ENCODE assay signal across 15 cellular contexts in the genomic region with DNA sequence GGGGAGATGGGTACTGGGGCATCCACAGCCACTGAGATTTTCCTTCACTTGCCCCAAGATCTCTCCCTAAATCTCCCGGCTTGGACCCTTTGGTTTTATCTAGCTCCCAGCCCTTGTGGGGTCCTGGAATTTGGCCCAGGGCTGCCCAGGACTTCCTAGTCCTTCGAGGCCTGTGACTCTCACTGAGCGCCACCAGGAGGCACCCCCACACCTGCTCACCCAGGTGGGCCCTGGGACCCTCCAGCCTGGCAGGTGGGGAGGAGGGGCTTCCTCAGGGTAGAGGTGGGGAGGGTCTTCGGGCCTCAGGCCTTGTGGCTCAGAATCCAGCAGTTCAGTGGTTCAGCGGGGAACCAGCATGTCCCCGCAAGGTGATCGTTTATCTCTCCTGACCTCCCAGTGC. TPM values are rescaled to one million over a fixed set of nuclear protein-coding genes. Genes with fewer than 3 reads are reported as not detected.
A peak's percentile ranks its signal among the peaks of the same experiment; 100 is the strongest.
DNase-seq lines count a peak whose midpoint lies in the region; ATAC-seq, FAIRE-seq and TF ChIP-seq lines count a peak whose summit lies in the region.
"Had no signal": no experiment of that assay in that cellular context is flagged by ENCODE, and none has a peak within 500 bp of the region (broad histone marks: within the 10 kb centered on the region; RNA-seq: fewer than 3 reads in every experiment).

No MANE protein-coding gene starts in this region.

- H4K20me1 ChIP-seq in HCT116 (ENCODE audit: insufficient read depth) (no peaks in the 10 kb centered on the region), H1 (replicated peaks in 1 of 2; ENCODE audit: control insufficient read depth in 1 of 2, insufficient read depth in 2 of 2, low read length in 2 of 2) (peaks cover 0 to 2% of the 10 kb centered on the region in 2 experiments)

- no peaks in the 10 kb centered on the region for H3K9me3 Mint-ChIP-seq in activated T-helper 17 cell treated with anti-CD3 and anti-CD28 coated beads, Interleukin-2, amount 50 U/mL, for 72 hours

- CTCF ChIA-PET in HCT116 (lab: Charles Lee) (no interaction called here), H1 (lab: Charles Lee; ENCODE audit: partially characterized antibody) (interaction anchor here (0.6 to 10.8 kb wide), 14 partner anchors 8 to 174 kb away, joined by 3 to 176 read pairs (median 4); partner anchors contain the start of genes CHRND and PRSS56)

- H3K4me2 ChIP-seq in HCT116 (ENCODE audit: low read length): no peak overlapping the region
- no peak overlapping the region for H3K4me2 ChIP-seq in H1 (ENCODE audit: insufficient read depth in 1 of 2, low read depth in 2 of 2, low read length in 2 of 2)

- no peak overlapping the region for H3K4ac ChIP-seq in H1 (replicated peaks; ENCODE audit: insufficient read length, low read depth, low read length)

- TF ChIP-seq CTCF in GM12875 (IDR thresholded peaks at IDR 0.05; ENCODE audit: borderline replicate concordance, insufficient read depth, low read depth, low read length) (0 out of 2 replicates have a peak, but pooled peaks have one; percentile 3), HCT116 (IDR thresholded peaks at IDR 0.05 in 2 of 3, conservative IDR thresholded peaks at IDR 0.05 in 1 of 3; ENCODE audit: borderline replicate concordance in 1 of 3, insufficient read depth in 1 of 3, low read depth in 2 of 3, low read length in 2 of 3) (peak in 2 of 3 experiments; percentile 12 to 20; a peak in 1 of 6 replicates), H1 (IDR thresholded peaks at IDR 0.05; ENCODE audit: control extremely low read depth in 1 of 3, insufficient read depth in 1 of 3, low read depth in 1 of 3, low read length in 3 of 3) (peak in 2 of 3 experiments; percentile 57 to 58; a peak in 3 of 4 replicates), prostate gland (IDR thresholded peaks at IDR 0.05) (no peak)

- H3K9me3 ChIP-seq in HCT116 (ENCODE audit: control insufficient read depth in 1 of 2, insufficient read depth in 1 of 2, low read depth in 1 of 2, low read length in 2 of 2) (no peaks in the 10 kb centered on the region), H1 (ENCODE audit: insufficient read depth in 2 of 2, low read depth in 1 of 2, low read length in 1 of 2) (no peaks in the 10 kb centered on the region), prostate gland (no peaks in the 10 kb centered on the region)
- H3K9me3 ChIP-seq: BE2C had no signal

- no peak overlapping the region for H3K4me3 ChIP-seq in GM12875 (ENCODE audit: low read depth, low read length)
- H3K4me3 ChIP-seq in HCT116 (replicated peaks in 1 of 2; ENCODE audit: low read depth in 1 of 2, low read length in 2 of 2): no peak overlapping the region
- H3K4me3 ChIP-seq in H1 (ENCODE audit: extremely low read depth in 1 of 4, insufficient read depth in 2 of 4, low read depth in 3 of 4, low read length in 4 of 4): no peak overlapping the region
- no peak overlapping the region for H3K4me3 ChIP-seq in prostate gland

- H2BK15ac ChIP-seq in H1 (ENCODE audit: low read length): 0 out of 2 replicates have a peak overlapping the region, but pooled peaks have one; percentile 72

- H3K4me1 ChIP-seq in HCT116 (ENCODE audit: control insufficient read depth in 1 of 2, insufficient read depth in 2 of 2, low read length in 2 of 2): no peaks in the 10 kb centered on the region
- H3K4me1 ChIP-seq in H1 (replicated peaks in 1 of 4; ENCODE audit: control insufficient read depth in 3 of 4, insufficient read depth in 4 of 4, low read length in 3 of 4): peaks cover 0 to 19% (median 12%) of the 10 kb centered on the region in 4 experiments; a peak in 6 of 7 replicates
- H3K4me1 ChIP-seq in prostate gland (replicated peaks): no peaks in the 10 kb centered on the region

- POLR2A ChIA-PET in HCT116 (lab: Charles Lee) (no interaction called here), H1 (lab: Charles Lee; ENCODE audit: partially characterized antibody) (interaction anchor here (0.9 to 1.7 kb wide), 4 partner anchors 12 to 42 kb away, joined by 3 to 5 read pairs (median 3); partner anchors contain the start of genes EIF4E2, PRSS56 and TIGD1)

- TF ChIP-seq RAD21 in HCT116 (IDR thresholded peaks at IDR 0.05; ENCODE audit: low read depth) (no peak), H1 (IDR thresholded peaks at IDR 0.05 in 1 of 2, conservative IDR thresholded peaks at IDR 0.05 in 1 of 2; ENCODE audit: low read depth in 2 of 2, low read length in 2 of 2) (peak; percentile 33 to 63)

- H4K91ac ChIP-seq in H1 (replicated peaks; ENCODE audit: insufficient read length, low read length): no peak overlapping the region

- WGBS in H1 (ENCODE audit: extremely low coverage in 1 of 2, insufficient coverage in 1 of 2, insufficient read length in 1 of 2, insufficient replicate concordance in 2 of 2, low coverage in 1 of 2, low lambda C conversion rate in 2 of 2, missing lambda C conversion rate in 1 of 2), 2 experiments: 81% methylated on average over 6 of the region's 7 CpGs; no CpG with 5 or more reads in 1 of the 2 experiments
- WGBS in prostate gland: 78% methylated on average over 7 of the region's 7 CpGs

- no peaks in the 10 kb centered on the region for H3K79me1 ChIP-seq in H1 (ENCODE audit: low read depth, low read length)

- H3K9me2 ChIP-seq in HCT116 (ENCODE audit: insufficient read depth): no peaks in the 10 kb centered on the region

- H3K27me3 Mint-ChIP-seq in activated T-helper 17 cell treated with anti-CD3 and anti-CD28 coated beads, Interleukin-2, amount 50 U/mL, for 72 hours: peaks cover 22% of the 10 kb centered on the region

- H3K23me2 ChIP-seq in H1 (ENCODE audit: low read depth, low read length): peaks cover 7% of the 10 kb centered on the region; the same call in 1 of the 2 replicates

- H4K8ac ChIP-seq in H1 (ENCODE audit: extremely low read depth, insufficient read depth, low read length): no peak overlapping the region

- H2BK120ac ChIP-seq in H1 (replicated peaks; ENCODE audit: low read depth, low read length): no peak overlapping the region

- no peak overlapping the region for H3K14ac ChIP-seq in H1 (ENCODE audit: insufficient read length)

- no TSS peak for BruUV-seq in HCT116 (replicated peaks; lab: Mats Ljungman, UMichigan)

- no peak overlapping the region for H2BK5ac ChIP-seq in H1 (ENCODE audit: low read depth, low read length)

- H3K56ac ChIP-seq in H1 (replicated peaks; ENCODE audit: insufficient read length, low read depth, low read length): no peak overlapping the region

- H2AFZ ChIP-seq in HCT116 (ENCODE audit: low read depth, low read length, poor library complexity, severe bottlenecking): no peak overlapping the region
- no peak overlapping the region for H2AFZ ChIP-seq in H1 (ENCODE audit: low read length)

- DNase-seq in HCT116 (ENCODE audit: low read depth, low spot score): no peak
- no peak for DNase-seq in H1 (ENCODE audit: low read depth in 1 of 2, low spot score in 2 of 2)
- no peak for DNase-seq in HT-29 (ENCODE audit: low spot score)
- DNase-seq in prostate gland (ENCODE audit: low spot score): no peak
- DNase-seq: BE2C; CD4-positive, alpha-beta memory T cell; DMS79 treated with DMSO at 0.1 percent for 48 hours; GF-D8 had no signal

- H3K79me2 ChIP-seq in HCT116 (ENCODE audit: insufficient read depth, low read length) (no peaks in the 10 kb centered on the region), H1 (ENCODE audit: control insufficient read depth in 1 of 2, insufficient read depth in 2 of 2, low read length in 2 of 2) (no peaks in the 10 kb centered on the region)

- H3K27me3 ChIP-seq in HCT116 (ENCODE audit: insufficient read depth, low read length) (no peaks in the 10 kb centered on the region), H1 (replicated peaks in 1 of 4; ENCODE audit: control insufficient read depth in 3 of 4, extremely low read depth in 1 of 4, insufficient read depth in 3 of 4, low read length in 3 of 4) (peaks cover 15 to 34% (median 33%) of the 10 kb centered on the region in 4 experiments), prostate gland (replicated peaks; ENCODE audit: insufficient read depth) (no peaks in the 10 kb centered on the region)
- H3K27me3 ChIP-seq: BE2C had no signal

- intact Hi-C loops in HCT116 (cut with micrococcal nuclease): no loop called here
- intact Hi-C loops in prostate gland (cut with DNase I): no loop called here

- H3K36me3 Mint-ChIP-seq in activated T-helper 17 cell treated with anti-CD3 and anti-CD28 coated beads, Interleukin-2, amount 50 U/mL, for 72 hours (ENCODE audit: low read depth): no peaks in the 10 kb centered on the region
- H3K36me3 Mint-ChIP-seq: CD4-positive, alpha-beta memory T cell had no signal

- no peak for TF ChIP-seq POLR2A in HCT116 (IDR thresholded peaks at IDR 0.05; ENCODE audit: borderline replicate concordance, extremely low read depth, insufficient read depth, insufficient read length)
- TF ChIP-seq POLR2A in H1 (IDR thresholded peaks at IDR 0.05; ENCODE audit: control extremely low read depth in 1 of 2, low read depth in 2 of 2, low read length in 2 of 2): no peak
- no peak for TF ChIP-seq POLR2A in prostate gland (IDR thresholded peaks at IDR 0.05)

- no peak overlapping the region for H3K23ac ChIP-seq in H1 (ENCODE audit: insufficient read length)

- RAD21 ChIA-PET in HCT116 (lab: Charles Lee; ENCODE audit: low non-redundant PET in 1 of 2, low total read pairs in 2 of 2, uncharacterized antibody in 2 of 2, unreplicated experiment in 2 of 2): no interaction called here

- no peak for FAIRE-seq in H1 (lab: Jason Lieb, UNC)
- FAIRE-seq: A204.1, H54, HTR-8/SVneo had no signal

- H3K27ac ChIP-seq in HCT116 (ENCODE audit: low read depth, low read length) (no peak overlapping the region), H1 (ENCODE audit: low read depth, low read length) (no peak overlapping the region), prostate gland (no peak overlapping the region)
- H3K27ac ChIP-seq: C4-2B had no signal

- no peak overlapping the region for H3K18ac ChIP-seq in H1 (ENCODE audit: extremely low read depth, low read length)

- no peak for TF ChIP-seq EP300 in H1 (IDR thresholded peaks at IDR 0.05; ENCODE audit: borderline replicate concordance in 1 of 2, low read depth in 2 of 2, low read length in 2 of 2)

- no peak overlapping the region for H2BK20ac ChIP-seq in H1 (ENCODE audit: low read length)

- no peak overlapping the region; the same call in 1 of the 2 replicates for H2AK5ac ChIP-seq in H1 (ENCODE audit: low read depth, low read length)

- ATAC-seq in HCT116 (no peak), esophagus mucosa (no peak)
- ATAC-seq in activated T-helper 17 cell treated with anti-CD3 and anti-CD28 coated beads, Interleukin-2, amount 50 U/mL, for 72 hours (replicated peaks): no peak

- H3K27ac Mint-ChIP-seq in activated T-helper 17 cell treated with anti-CD3 and anti-CD28 coated beads, Interleukin-2, amount 50 U/mL, for 72 hours: no peak overlapping the region

- H3K4me1 Mint-ChIP-seq in activated T-helper 17 cell treated with anti-CD3 and anti-CD28 coated beads, Interleukin-2, amount 50 U/mL, for 72 hours: no peaks in the 10 kb centered on the region

- H2BK12ac ChIP-seq in H1 (ENCODE audit: low read depth, low read length): no peak overlapping the region

- H3K4me3 Mint-ChIP-seq in activated T-helper 17 cell treated with anti-CD3 and anti-CD28 coated beads, Interleukin-2, amount 50 U/mL, for 72 hours: no peak overlapping the region

- H3K36me3 ChIP-seq in HCT116 (ENCODE audit: control insufficient read depth in 1 of 2, insufficient read depth in 2 of 2, low read length in 2 of 2) (no peaks in the 10 kb centered on the region), H1 (ENCODE audit: control insufficient read depth in 2 of 4, insufficient read depth in 4 of 4, low read length in 3 of 4) (no peaks in the 10 kb centered on the region), prostate gland (no peaks in the 10 kb centered on the region)
- H3K36me3 ChIP-seq: BE2C had no signal

- H3K9ac ChIP-seq in HCT116 (ENCODE audit: low read length) (no peak overlapping the region), H1 (replicated peaks in 1 of 4; ENCODE audit: extremely low read depth in 1 of 4, low read depth in 3 of 4, low read length in 3 of 4) (no peak overlapping the region; a peak in 1 of 7 replicates)

- no peak overlapping the region for H4K5ac ChIP-seq in H1 (ENCODE audit: insufficient read length, low read depth, low read length)

RNA-seq across cellular contexts. Expression of gene PRSS56, which starts 11.9 kb away (rescaled TPM):
- total RNA-seq in HCT116 (2021; ENCODE audit: unreplicated experiment) (not detected), esophagus mucosa (not detected), prostate gland (not detected)
- 0.07 TPM in 2 replicates for polyA plus RNA-seq in HCT116 (2012)
- total RNA-seq in H1 (2021; fragmentation: NEBNext Ultra II Directional; extraction: Animal tissue kit (Norgen Biotek cat#: 25700)): not detected in 2 replicates
- polyA plus RNA-seq in H1 (2011; rRNA removed): 0.03 and 0.11 TPM in 2 replicates
- 0.09 TPM for polyA plus RNA-seq in H1 (2011; cell fraction: cytosol; rRNA removed)
- polyA plus RNA-seq in H1 (2011; cell fraction: nucleus; rRNA removed): 0.14 TPM
- 0.17 TPM in 1 of 4 replicates, not detected in the others for polyA plus RNA-seq in H1 (2012, experiment 1 of 2)
- not detected for polyA plus RNA-seq in H1 (2012, experiment 2 of 2)
- polyA plus RNA-seq in H1 (2013, experiment 1 of 2): not detected
- polyA plus RNA-seq in H1 (2013, experiment 2 of 2): not detected
- polyA minus RNA-seq in H1 (2011; rRNA and poly(A)+ RNA removed): not detected in 2 replicates
- polyA minus RNA-seq in H1 (2011; cell fraction: cytosol; rRNA and poly(A)+ RNA removed): not detected
- polyA minus RNA-seq in H1 (2011; cell fraction: nucleus; rRNA and poly(A)+ RNA removed): not detected
- total RNA-seq in activated T-helper 17 cell treated with anti-CD3 and anti-CD28 coated beads, Interleukin-2, amount 50 U/mL, for 72 hours: not detected
- not detected in 2 replicates for total RNA-seq in HT-29 (2014; rRNA removed; shearing (Covaris generic))
- total RNA-seq: CD4-positive, alpha-beta memory T cell had no signal
- polyA plus RNA-seq: CD4-positive, alpha-beta memory T cell had no signal

RNA-seq across cellular contexts. Expression of gene CHRND, which starts 17.7 kb away (rescaled TPM):
- total RNA-seq in HCT116 (2021; ENCODE audit: unreplicated experiment) (not detected), esophagus mucosa (not detected), prostate gland (1 to 10 TPM in 1 of 2 donors, under 1 TPM in 1; 0.34 to 1.4 TPM)
- 0.01 and 0.04 TPM in 2 replicates for polyA plus RNA-seq in HCT116 (2012)
- not detected in 2 replicates for total RNA-seq in H1 (2021; fragmentation: NEBNext Ultra II Directional; extraction: Animal tissue kit (Norgen Biotek cat#: 25700))
- polyA plus RNA-seq in H1 (2011; rRNA removed): 0.11 and 0.24 TPM in 2 replicates
- 0.21 TPM for polyA plus RNA-seq in H1 (2011; cell fraction: cytosol; rRNA removed)
- polyA plus RNA-seq in H1 (2011; cell fraction: nucleus; rRNA removed): 0.40 TPM
- polyA plus RNA-seq in H1 (2012, experiment 1 of 2): 0.09 to 0.27 TPM (median 0.13 TPM) in 3 of 4 replicates, not detected in the other
- polyA plus RNA-seq in H1 (2012, experiment 2 of 2): 0.35 TPM
- 0.12 TPM for polyA plus RNA-seq in H1 (2013, experiment 1 of 2)
- 0.11 TPM for polyA plus RNA-seq in H1 (2013, experiment 2 of 2)
- polyA minus RNA-seq in H1 (2011; rRNA and poly(A)+ RNA removed): 0.06 TPM in 1 of 2 replicates, not detected in the other
- polyA minus RNA-seq in H1 (2011; cell fraction: cytosol; rRNA and poly(A)+ RNA removed): not detected
- polyA minus RNA-seq in H1 (2011; cell fraction: nucleus; rRNA and poly(A)+ RNA removed): not detected
- total RNA-seq in activated T-helper 17 cell treated with anti-CD3 and anti-CD28 coated beads, Interleukin-2, amount 50 U/mL, for 72 hours: not detected
- not detected in 2 replicates for total RNA-seq in HT-29 (2014; rRNA removed; shearing (Covaris generic))
- total RNA-seq: CD4-positive, alpha-beta memory T cell had no signal
- polyA plus RNA-seq: CD4-positive, alpha-beta memory T cell had no signal

RNA-seq across cellular contexts. Expression of gene ECEL1, which starts 20.6 kb away (rescaled TPM):
- total RNA-seq in HCT116 (2021; ENCODE audit: unreplicated experiment): not detected
- not detected in 2 replicates for polyA plus RNA-seq in HCT116 (2012)
- 6.5 and 7.7 TPM in 2 replicates for total RNA-seq in H1 (2021; fragmentation: NEBNext Ultra II Directional; extraction: Animal tissue kit (Norgen Biotek cat#: 25700))
- polyA plus RNA-seq in H1 (2011; rRNA removed): 20.2 and 27.9 TPM in 2 replicates
- polyA plus RNA-seq in H1 (2011; cell fraction: cytosol; rRNA removed): 18.1 TPM
- 86.7 TPM for polyA plus RNA-seq in H1 (2011; cell fraction: nucleus; rRNA removed)
- 5.2 to 12.4 TPM (median 10.2 TPM) in 4 replicates for polyA plus RNA-seq in H1 (2012, experiment 1 of 2)
- polyA plus RNA-seq in H1 (2012, experiment 2 of 2): 9.9 TPM
- 8.7 TPM for polyA plus RNA-seq in H1 (2013, experiment 1 of 2)
- 7.6 TPM for polyA plus RNA-seq in H1 (2013, experiment 2 of 2)
- 7.0 and 9.2 TPM in 2 replicates for polyA minus RNA-seq in H1 (2011; rRNA and poly(A)+ RNA removed)
- 7.3 TPM for polyA minus RNA-seq in H1 (2011; cell fraction: cytosol; rRNA and poly(A)+ RNA removed)
- 11.7 TPM for polyA minus RNA-seq in H1 (2011; cell fraction: nucleus; rRNA and poly(A)+ RNA removed)
- not detected for total RNA-seq in activated T-helper 17 cell treated with anti-CD3 and anti-CD28 coated beads, Interleukin-2, amount 50 U/mL, for 72 hours
- total RNA-seq in HT-29 (2014; rRNA removed; shearing (Covaris generic)): not detected in 2 replicates
- not detected for total RNA-seq in esophagus mucosa
- total RNA-seq in prostate gland: 10 to 100 TPM in 1 of 2 donors, under 1 TPM in 1; 0.82 to 15.3 TPM
- total RNA-seq: CD4-positive, alpha-beta memory T cell had no signal
- polyA plus RNA-seq: CD4-positive, alpha-beta memory T cell had no signal

RNA-seq across cellular contexts. Expression of gene CHRNG, which starts 31.2 kb away (rescaled TPM):
- total RNA-seq in HCT116 (2021; ENCODE audit: unreplicated experiment): not detected
- 0.15 and 0.21 TPM in 2 replicates for polyA plus RNA-seq in HCT116 (2012)
- not detected in 2 replicates for total RNA-seq in H1 (2021; fragmentation: NEBNext Ultra II Directional; extraction: Animal tissue kit (Norgen Biotek cat#: 25700))
- polyA plus RNA-seq in H1 (2011; rRNA removed): 0.05 TPM in 2 replicates
- 0.08 TPM for polyA plus RNA-seq in H1 (2011; cell fraction: cytosol; rRNA removed)
- 0.14 TPM for polyA plus RNA-seq in H1 (2011; cell fraction: nucleus; rRNA removed)
- 0.09 to 0.12 TPM in 2 of 4 replicates, not detected in the others for polyA plus RNA-seq in H1 (2012, experiment 1 of 2)
- polyA plus RNA-seq in H1 (2012, experiment 2 of 2): not detected
- polyA plus RNA-seq in H1 (2013, experiment 1 of 2): 0.02 TPM
- polyA plus RNA-seq in H1 (2013, experiment 2 of 2): not detected
- polyA minus RNA-seq in H1 (2011; rRNA and poly(A)+ RNA removed): not detected in 2 replicates
- not detected for polyA minus RNA-seq in H1 (2011; cell fraction: cytosol; rRNA and poly(A)+ RNA removed)
- not detected for polyA minus RNA-seq in H1 (2011; cell fraction: nucleus; rRNA and poly(A)+ RNA removed)
- total RNA-seq in activated T-helper 17 cell treated with anti-CD3 and anti-CD28 coated beads, Interleukin-2, amount 50 U/mL, for 72 hours: not detected
- total RNA-seq in HT-29 (2014; rRNA removed; shearing (Covaris generic)): not detected in 2 replicates
- total RNA-seq in esophagus mucosa: not detected
- not detected for total RNA-seq in prostate gland
- total RNA-seq: CD4-positive, alpha-beta memory T cell had no signal
- polyA plus RNA-seq: CD4-positive, alpha-beta memory T cell had no signal

RNA-seq across cellular contexts. Expression of gene TIGD1, which starts 42.1 kb away (rescaled TPM):
- total RNA-seq in HCT116 (2021; ENCODE audit: unreplicated experiment): 6.0 TPM
- 1.5 and 1.6 TPM in 2 replicates for polyA plus RNA-seq in HCT116 (2012)
- total RNA-seq in H1 (2021; fragmentation: NEBNext Ultra II Directional; extraction: Animal tissue kit (Norgen Biotek cat#: 25700)): 7.9 and 8.3 TPM in 2 replicates
- polyA plus RNA-seq in H1 (2011; rRNA removed): 4.2 and 4.7 TPM in 2 replicates
- 6.3 TPM for polyA plus RNA-seq in H1 (2011; cell fraction: cytosol; rRNA removed)
- polyA plus RNA-seq in H1 (2011; cell fraction: nucleus; rRNA removed): 7.5 TPM
- polyA plus RNA-seq in H1 (2012, experiment 1 of 2): 4.8 to 7.0 TPM (median 5.5 TPM) in 4 replicates
- polyA plus RNA-seq in H1 (2012, experiment 2 of 2): 1.2 TPM
- polyA plus RNA-seq in H1 (2013, experiment 1 of 2): 8.7 TPM
- polyA plus RNA-seq in H1 (2013, experiment 2 of 2): 7.2 TPM
- 5.9 and 6.4 TPM in 2 replicates for polyA minus RNA-seq in H1 (2011; rRNA and poly(A)+ RNA removed)
- polyA minus RNA-seq in H1 (2011; cell fraction: cytosol; rRNA and poly(A)+ RNA removed): 4.4 TPM
- polyA minus RNA-seq in H1 (2011; cell fraction: nucleus; rRNA and poly(A)+ RNA removed): 25.9 TPM
- total RNA-seq in activated T-helper 17 cell treated with anti-CD3 and anti-CD28 coated beads, Interleukin-2, amount 50 U/mL, for 72 hours: 1 to 10 TPM; 6.0 to 7.7 TPM
- total RNA-seq in HT-29 (2014; rRNA removed; shearing (Covaris generic)): 6.0 and 7.0 TPM in 2 replicates
- total RNA-seq in esophagus mucosa: 2.5 TPM
- 1 to 10 TPM; 2.6 to 4.9 TPM for total RNA-seq in prostate gland

Comparison
In these comparisons a context has a peak if more than half of its experiments do, and no peak if none do; other contexts are left out.
1. CTCF ChIP-seq: peak in GM12875 (single experiment), HCT116 (2 of 3) and H1 (2 of 3); none in prostate gland (0 of 4).